Comparison of ENCODE assay signal across 18 cellular contexts in the genomic region with DNA sequence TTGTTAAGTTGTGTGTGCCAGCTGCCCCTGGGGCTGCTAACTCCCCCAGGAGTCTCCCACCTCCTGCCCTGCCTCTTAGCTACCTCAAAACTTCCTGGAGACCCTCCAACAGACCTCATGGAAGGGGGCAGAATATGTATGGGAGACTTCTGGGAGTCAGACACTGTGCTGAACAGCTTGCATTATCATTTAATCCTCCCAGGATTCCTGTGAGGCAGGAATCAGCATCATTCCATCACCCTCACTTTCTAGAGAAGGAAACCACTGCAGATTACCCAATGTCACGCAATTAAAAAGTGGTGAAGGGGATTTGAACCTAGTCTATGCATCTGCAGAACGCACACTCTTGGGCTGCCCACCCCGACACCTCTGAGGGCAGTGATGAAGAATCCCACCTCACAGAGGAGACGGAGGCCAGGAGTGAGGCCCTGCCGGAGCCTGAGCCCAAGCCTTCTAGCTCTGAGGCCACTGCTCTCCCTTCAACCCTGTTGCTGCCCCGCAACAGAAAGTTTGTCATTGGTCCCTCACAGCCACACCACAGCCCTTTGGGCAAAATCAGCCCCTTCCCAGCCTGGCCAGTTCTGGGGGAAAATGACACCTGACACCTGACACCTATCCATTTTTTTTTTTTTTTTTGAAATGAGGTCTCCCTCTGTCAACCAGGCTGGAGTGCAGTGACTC. TPM values are rescaled to one million over a fixed set of nuclear protein-coding genes. Genes with fewer than 3 reads are reported as not detected.
DNase-seq lines count a peak whose midpoint lies in the region; ATAC-seq and TF ChIP-seq lines count a peak whose summit lies in the region.
"Had no signal": no experiment of that assay in that cellular context is flagged by ENCODE, and none has a peak within 500 bp of the region (broad histone marks: within the 10 kb centered on the region; RNA-seq: fewer than 3 reads in every experiment).

No MANE protein-coding gene starts in this region.

- H3K27ac ChIP-seq in breast epithelium (peak overlapping the region; percentile 91 to 92), fibroblast of lung (ENCODE audit: insufficient read depth, low read length) (peak overlapping the region; percentile 90), upper lobe of left lung (peak overlapping the region; percentile 71 to 93 (median 78))
- H3K27ac ChIP-seq: SJCRH30 had no signal

- POLR2A ChIA-PET in MCF 10A (lab: Yijun Ruan, JAX) = interaction anchor here (1.0 kb wide), 1 partner anchor 64 kb away, joined by 3 read pairs; a partner anchor contains a TSS

- H3K9me3 Mint-ChIP-seq in MCF 10A (ENCODE audit: unreplicated experiment) (no peaks in the 10 kb centered on the region), nephron progenitor cell (no peaks in the 10 kb centered on the region)
- H3K9me3 Mint-ChIP-seq: activated T-cell treated with anti-CD3 and anti-CD28 coated beads, Interleukin-2, amount 50 U/mL, for 72 hours had no signal

- no peak for TF ChIP-seq CTCF in breast epithelium (IDR thresholded peaks at IDR 0.05)
- TF ChIP-seq CTCF in MCF 10A (IDR thresholded peaks at IDR 0.05; ENCODE audit: unreplicated experiment) = no peak
- TF ChIP-seq CTCF in fibroblast of lung (conservative IDR thresholded peaks at IDR 0.05 in 1 of 2, IDR thresholded peaks at IDR 0.05 in 1 of 2; ENCODE audit: low read depth in 1 of 2, low read length in 2 of 2) = no peak
- TF ChIP-seq CTCF in nephron progenitor cell (IDR thresholded peaks at IDR 0.05) = no peak
- TF ChIP-seq CTCF in upper lobe of left lung (IDR thresholded peaks at IDR 0.05) = no peak
- TF ChIP-seq CTCF in mucosa of descending colon (IDR thresholded peaks at IDR 0.05) = no peak

- TF ChIP-seq POLR2A in breast epithelium (IDR thresholded peaks at IDR 0.05) = no peak
- no peak for TF ChIP-seq POLR2A in upper lobe of left lung (IDR thresholded peaks at IDR 0.05)

- intact Hi-C loops in breast epithelium (cut with DNase I; ENCODE audit: low total_unique reads) = loop anchor here (1.0 kb wide), 1 partner anchor 40 kb away; no protein-coding TSS in a partner anchor
- intact Hi-C loops in MCF 10A (cut with micrococcal nuclease) = no loop called here
- intact Hi-C loops in mucosa of descending colon (cut with DNase I, micrococcal nuclease) = no loop called here

- H3K27ac Mint-ChIP-seq in MCF 10A (ENCODE audit: low read depth, unreplicated experiment) (no peak overlapping the region), nephron progenitor cell (peak overlapping the region; percentile 96)
- H3K27ac Mint-ChIP-seq: activated T-cell treated with anti-CD3 and anti-CD28 coated beads, Interleukin-2, amount 50 U/mL, for 72 hours had no signal

- no peaks in the 10 kb centered on the region for H3K4me1 ChIP-seq in breast epithelium
- peaks cover 46% of the 10 kb centered on the region for H3K4me1 ChIP-seq in fibroblast of lung (ENCODE audit: control insufficient read depth, extremely low read depth, insufficient read depth, low read length)
- peaks cover 0 to 9% (median 4%) of the 10 kb centered on the region in 4 donors for H3K4me1 ChIP-seq in upper lobe of left lung
- H3K4me1 ChIP-seq in mucosa of descending colon (ENCODE audit: low read depth) = no peaks in the 10 kb centered on the region

- CTCF ChIA-PET in MCF 10A (lab: Yijun Ruan, JAX) = interaction anchor here (0.9 to 5.3 kb wide), 5 partner anchors 10 to 155 kb away, joined by 3 to 40 read pairs (median 8); no protein-coding TSS in a partner anchor

- ATAC-seq in upper lobe of left lung (ENCODE audit: low FRiP score in 2 of 2) = no peak
- ATAC-seq in mucosa of descending colon = no peak
- ATAC-seq: A549; activated CD4-positive, CD25-positive, alpha-beta regulatory T cell treated with anti-CD3 and anti-CD28 coated beads, Interleukin-2, amount 50 U/mL, for 24 hours; activated T-cell treated with anti-CD3 and anti-CD28 coated beads, Interleukin-2, amount 50 U/mL, for 72 hours had no signal

- H3K9ac ChIP-seq in fibroblast of lung (ENCODE audit: insufficient read depth, low read length) = peak overlapping the region; percentile 88

- H3K27me3 ChIP-seq in breast epithelium = no peaks in the 10 kb centered on the region
- no peaks in the 10 kb centered on the region for H3K27me3 ChIP-seq in fibroblast of lung (ENCODE audit: control insufficient read depth, insufficient read depth, low read length)
- H3K27me3 ChIP-seq in upper lobe of left lung = no peaks in the 10 kb centered on the region
- H3K27me3 ChIP-seq: SJCRH30 had no signal

- H3K4me3 ChIP-seq in breast epithelium (peak overlapping the region; percentile 42 to 76 (median 67)), fibroblast of lung (replicated peaks in 1 of 4; ENCODE audit: control extremely low read depth in 1 of 4, insufficient read depth in 1 of 4, low read depth in 3 of 4, low read length in 4 of 4) (peak overlapping the region; percentile 70 to 95 (median 87)), upper lobe of left lung (peak overlapping the region in 3 of 4 donors; percentile 37 to 51 (median 48)), mucosa of descending colon (no peak overlapping the region)
- H3K4me3 ChIP-seq: A549, SJCRH30 had no signal

- H3K9me3 ChIP-seq in breast epithelium (no peaks in the 10 kb centered on the region), fibroblast of lung (ENCODE audit: control insufficient read depth, insufficient read depth, low read depth, low read length) (no peaks in the 10 kb centered on the region), upper lobe of left lung (no peaks in the 10 kb centered on the region), mucosa of descending colon (no peaks in the 10 kb centered on the region)
- H3K9me3 ChIP-seq: A549, SJCRH30 had no signal

- peak overlapping the region; percentile 74 for H3K4me2 ChIP-seq in fibroblast of lung (ENCODE audit: extremely low read depth, insufficient read depth, low read length)
- H3K4me2 ChIP-seq: A549 had no signal

- TF ChIP-seq EP300 in upper lobe of left lung (IDR thresholded peaks at IDR 0.05) = no peak

- H4K20me1 ChIP-seq in fibroblast of lung (ENCODE audit: control insufficient read depth, extremely low read depth, insufficient read depth, low read length) = no peaks in the 10 kb centered on the region

- WGBS in upper lobe of left lung, 2 donors = 76 to 79% methylated on average over 6 of the region's 6 CpGs

- H3K27me3 Mint-ChIP-seq in MCF 10A (ENCODE audit: insufficient read depth, unreplicated experiment) (peaks cover 11% of the 10 kb centered on the region), nephron progenitor cell (ENCODE audit: low read depth, poor library complexity) (no peaks in the 10 kb centered on the region)

- H3K36me3 Mint-ChIP-seq in MCF 10A (ENCODE audit: insufficient read depth, unreplicated experiment) (no peaks in the 10 kb centered on the region), nephron progenitor cell (ENCODE audit: low read depth) (no peaks in the 10 kb centered on the region)

- BruUV-seq in MCF 10A (replicated peaks; lab: Mats Ljungman, UMichigan) = no TSS peak

- no peaks in the 10 kb centered on the region for H3K4me1 Mint-ChIP-seq in MCF 10A (ENCODE audit: insufficient read depth, unreplicated experiment)
- peaks cover 88% of the 10 kb centered on the region for H3K4me1 Mint-ChIP-seq in nephron progenitor cell

- no peak overlapping the region for H2AFZ ChIP-seq in fibroblast of lung (ENCODE audit: low read length)

- H3K4me3 Mint-ChIP-seq in MCF 10A (ENCODE audit: unreplicated experiment) (no peak overlapping the region), nephron progenitor cell (peak overlapping the region; percentile 54)
- H3K4me3 Mint-ChIP-seq: activated T-cell treated with anti-CD3 and anti-CD28 coated beads, Interleukin-2, amount 50 U/mL, for 72 hours had no signal

- H3K79me2 ChIP-seq in fibroblast of lung (ENCODE audit: control insufficient read depth, insufficient read depth, low read length) = peaks cover 78% of the 10 kb centered on the region

- H3K36me3 ChIP-seq in breast epithelium (no peaks in the 10 kb centered on the region), fibroblast of lung (ENCODE audit: control insufficient read depth, insufficient read depth, low read length) (peaks cover 5% of the 10 kb centered on the region), upper lobe of left lung (no peaks in the 10 kb centered on the region), mucosa of descending colon (ENCODE audit: low read depth) (no peaks in the 10 kb centered on the region)
- H3K36me3 ChIP-seq: SJCRH30 had no signal

- DNase-seq in breast epithelium (ENCODE audit: low spot score in 2 of 2) (no peak), MCF 10A (ENCODE audit: unreplicated experiment) (no peak), fibroblast of lung (ENCODE audit: low read depth in 2 of 2) (no peak), nephron progenitor cell (no peak), upper lobe of left lung (no peak), mucosa of descending colon (no peak), NOMO-1 treated with DMSO at 0.1 percent for 48 hours (lab: John Stamatoyannopoulos, UW; ENCODE audit: unreplicated experiment) (no peak)
- DNase-seq in activated naive CD4-positive, alpha-beta T cell treated with Interleukin-2 at 50 U/mL for 16 hours = no peak
- DNase-seq: activated T-cell treated with anti-CD3 and anti-CD28 coated beads, Interleukin-2, amount 50 U/mL, for 72 hours; caudate nucleus; NCI-H1048; NCI-H69; SJCRH30; small intestine; stimulated activated CD8-positive, alpha-beta memory T cell treated with anti-CD3 and anti-CD28 coated beads, Interleukin-4, amount 100 ng/mL, for 48 hours had no signal

RNA-seq across cellular contexts. Expression of a gene that starts 30.3 kb away (rescaled TPM):
- total RNA-seq in breast epithelium = 1 to 10 TPM in 2 of 3 donors, under 1 TPM in 1; 0.64 to 5.6 (median 5.4) TPM
- not detected in 2 replicates for total RNA-seq in MCF 10A (2022)
- not detected in 2 replicates for total RNA-seq in fibroblast of lung
- polyA plus RNA-seq in fibroblast of lung = 0.34 TPM in 1 of 2 replicates, not detected in the other
- not detected in 2 replicates for polyA plus RNA-seq in fibroblast of lung (2012)
- polyA minus RNA-seq in fibroblast of lung (ENCODE audit: low replicate concordance) = not detected in 2 replicates
- total RNA-seq in upper lobe of left lung = 1 to 10 TPM in 1 of 6 donors, not detected in 5; 2.4 TPM
- under 1 TPM in 1 of 3 donors, not detected in 2; 0.92 TPM for total RNA-seq in mucosa of descending colon
- total RNA-seq: activated T-cell treated with anti-CD3 and anti-CD28 coated beads, Interleukin-2, amount 50 U/mL, for 72 hours; lung microvascular endothelial cell had no signal

RNA-seq across cellular contexts. Expression of a gene that starts 51.6 kb away (rescaled TPM):
- 1 to 10 TPM; 3.2 to 6.6 (median 5.2) TPM for total RNA-seq in breast epithelium
- total RNA-seq in MCF 10A (2022) = 7.7 and 8.0 TPM in 2 replicates
- total RNA-seq in fibroblast of lung = 4.9 and 7.6 TPM in 2 replicates
- 9.1 and 11.3 TPM in 2 replicates for polyA plus RNA-seq in fibroblast of lung
- 7.1 and 9.4 TPM in 2 replicates for polyA plus RNA-seq in fibroblast of lung (2012)
- polyA minus RNA-seq in fibroblast of lung (ENCODE audit: low replicate concordance) = 12.6 and 15.1 TPM in 2 replicates
- 10 to 100 TPM in 1 of 6 donors, 1 to 10 TPM in 5; 3.2 to 10.1 (median 5.0) TPM for total RNA-seq in upper lobe of left lung
- 1 to 10 TPM; 3.1 to 5.9 (median 4.2) TPM for total RNA-seq in mucosa of descending colon
